14 cellular contexts compared by ENCODE assay signal in the genomic region with DNA sequence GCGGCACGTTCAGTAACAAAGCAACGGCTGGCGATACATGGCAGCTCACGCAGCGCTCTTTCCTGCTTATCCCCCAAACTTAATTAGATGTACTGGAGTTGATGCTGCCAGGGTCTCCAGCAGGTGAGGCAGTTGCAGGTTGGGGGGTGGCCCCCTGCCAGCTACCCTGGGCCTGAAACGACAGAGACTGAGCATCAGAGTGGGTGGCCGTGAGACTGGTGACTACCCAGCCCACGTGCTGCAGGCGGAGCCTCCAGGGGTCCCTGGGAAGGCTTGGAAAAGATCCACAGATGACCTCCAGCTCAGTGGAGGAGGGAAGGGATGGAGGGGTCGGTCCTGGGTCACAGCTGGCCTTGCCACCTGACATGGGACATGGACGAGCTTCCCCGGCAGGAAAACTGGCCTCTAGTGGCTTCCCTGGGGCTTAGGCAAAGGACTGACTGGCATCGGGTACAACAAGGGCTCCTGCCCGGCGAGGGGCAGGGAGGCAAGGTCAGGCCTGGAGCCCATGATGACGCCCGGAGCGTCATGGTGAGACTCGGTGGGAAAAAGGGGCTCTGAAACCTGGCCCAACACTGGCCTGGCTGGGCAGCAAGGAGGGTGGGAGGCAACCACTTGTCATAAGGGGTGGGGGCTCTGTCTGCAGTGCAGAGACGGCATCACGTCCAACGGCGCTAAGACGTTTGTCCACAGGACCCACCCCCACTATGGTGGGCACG. TPM values are rescaled to one million over a fixed set of nuclear protein-coding genes. Genes with fewer than 3 reads are reported as not detected.
DNase-seq lines count a peak whose midpoint lies in the region; ATAC-seq and TF ChIP-seq lines count a peak whose summit lies in the region.
"Had no signal": no experiment of that assay in that cellular context is flagged by ENCODE, and none has a peak within 500 bp of the region (broad histone marks: within the 10 kb centered on the region; RNA-seq: fewer than 3 reads in every experiment).

No MANE protein-coding gene starts in this region.

- H3K9me3 ChIP-seq in RWPE2 (ENCODE audit: severe bottlenecking) (no peaks in the 10 kb centered on the region), endodermal cell (ENCODE audit: control insufficient read depth, low read length) (no peaks in the 10 kb centered on the region), osteoblast (ENCODE audit: low read depth, low read length) (no peaks in the 10 kb centered on the region)
- H3K9me3 ChIP-seq: Peyer's patch had no signal

- H3K4me1 ChIP-seq in RWPE2 (ENCODE audit: insufficient read depth, poor library complexity, severe bottlenecking) (no peaks in the 10 kb centered on the region), endodermal cell (ENCODE audit: control insufficient read depth, insufficient read depth, low read length) (no peaks in the 10 kb centered on the region), osteoblast (ENCODE audit: insufficient read depth, low read length) (peaks cover 9% of the 10 kb centered on the region)
- H3K4me1 ChIP-seq: Peyer's patch had no signal

- H3K36me3 ChIP-seq in RWPE2 (ENCODE audit: low read depth) (no peaks in the 10 kb centered on the region), endodermal cell (ENCODE audit: control insufficient read depth, insufficient read depth, low read length) (peaks cover 5% of the 10 kb centered on the region), osteoblast (ENCODE audit: insufficient read depth, low read length) (no peaks in the 10 kb centered on the region)
- H3K36me3 ChIP-seq: Peyer's patch had no signal

- no peaks in the 10 kb centered on the region for H4K20me1 ChIP-seq in osteoblast (ENCODE audit: insufficient read depth, low read length)

- H3K36me3 Mint-ChIP-seq in activated naive CD4-positive, alpha-beta T cell treated with anti-CD3 and anti-CD28 coated beads, Interleukin-2, amount 50 U/mL, for 72 hours: peaks cover 10 to 14% of the 10 kb centered on the region in 2 donors
- H3K36me3 Mint-ChIP-seq in activated naive CD4-positive, alpha-beta T cell treated with anti-CD3 and anti-CD28 coated beads, Interleukin-2, amount 10 ng/mL, durations not matched to agents 7 days and 5 days: peaks cover 52% of the 10 kb centered on the region
- H3K36me3 Mint-ChIP-seq in endodermal cell (ENCODE audit: low read depth): peaks cover 12% of the 10 kb centered on the region

- no peak overlapping the region for H3K4me2 ChIP-seq in osteoblast (ENCODE audit: insufficient read depth, low read length)

- no peak for ATAC-seq in activated naive CD4-positive, alpha-beta T cell treated with anti-CD3 and anti-CD28 coated beads, Interleukin-2, amount 50 U/mL, for 72 hours
- ATAC-seq in RWPE2 (ENCODE audit: low read depth) (no peak), HG03457 (IDR thresholded peaks at IDR 0.05; ENCODE audit: unreplicated experiment) (no peak)

- no peak overlapping the region for H2AFZ ChIP-seq in osteoblast (ENCODE audit: low read length)

- peaks cover 40% of the 10 kb centered on the region for H3K4me1 Mint-ChIP-seq in activated naive CD4-positive, alpha-beta T cell treated with anti-CD3 and anti-CD28 coated beads, Interleukin-2, amount 10 ng/mL, durations not matched to agents 7 days and 5 days
- H3K4me1 Mint-ChIP-seq in endodermal cell: no peaks in the 10 kb centered on the region

- peak overlapping the region; percentile 77 to 81 for H3K27ac Mint-ChIP-seq in activated naive CD4-positive, alpha-beta T cell treated with anti-CD3 and anti-CD28 coated beads, Interleukin-2, amount 50 U/mL, for 72 hours
- H3K27ac Mint-ChIP-seq in activated naive CD4-positive, alpha-beta T cell treated with anti-CD3 and anti-CD28 coated beads, Interleukin-2, amount 10 ng/mL, durations not matched to agents 7 days and 5 days: no peak overlapping the region
- peak overlapping the region; percentile 72 for H3K27ac Mint-ChIP-seq in endodermal cell

- H3K27ac ChIP-seq in RWPE2 (ENCODE audit: poor library complexity, severe bottlenecking) (no peak overlapping the region), endodermal cell (ENCODE audit: low read depth, low read length) (no peak overlapping the region), osteoblast (ENCODE audit: low read depth, low read length) (no peak overlapping the region)
- H3K27ac ChIP-seq: Peyer's patch had no signal

- no peaks in the 10 kb centered on the region for H3K9me3 Mint-ChIP-seq in activated naive CD4-positive, alpha-beta T cell treated with anti-CD3 and anti-CD28 coated beads, Interleukin-2, amount 50 U/mL, for 72 hours
- H3K9me3 Mint-ChIP-seq in activated naive CD4-positive, alpha-beta T cell treated with anti-CD3 and anti-CD28 coated beads, Interleukin-2, amount 10 ng/mL, durations not matched to agents 7 days and 5 days: no peaks in the 10 kb centered on the region
- H3K9me3 Mint-ChIP-seq in endodermal cell: no peaks in the 10 kb centered on the region

- H3K27me3 Mint-ChIP-seq in activated naive CD4-positive, alpha-beta T cell treated with anti-CD3 and anti-CD28 coated beads, Interleukin-2, amount 10 ng/mL, durations not matched to agents 7 days and 5 days: no peaks in the 10 kb centered on the region
- no peaks in the 10 kb centered on the region for H3K27me3 Mint-ChIP-seq in endodermal cell (ENCODE audit: insufficient read depth)

- CTCF ChIA-PET in activated naive CD4-positive, alpha-beta T cell treated with anti-CD3 and anti-CD28 coated beads, Interleukin-2, amount 10 ng/mL, durations not matched to agents 7 days and 5 days (lab: Charles Lee): interaction anchor here (0.9 to 1.5 kb wide), 2 partner anchors 10 to 82 kb away, joined by 3 to 4 read pairs; no protein-coding TSS in a partner anchor

- H3K27me3 ChIP-seq in RWPE2 (ENCODE audit: insufficient read depth, poor library complexity, severe bottlenecking) (no peaks in the 10 kb centered on the region), endodermal cell (ENCODE audit: control insufficient read depth, insufficient read depth, low read length, poor library complexity, severe bottlenecking) (no peaks in the 10 kb centered on the region), osteoblast (ENCODE audit: insufficient read depth, low read length) (no peaks in the 10 kb centered on the region)
- H3K27me3 ChIP-seq: Peyer's patch had no signal

- no peak for DNase-seq in activated naive CD4-positive, alpha-beta T cell treated with anti-CD3 and anti-CD28 coated beads, Interleukin-2, amount 50 U/mL, for 72 hours (ENCODE audit: low spot score in 2 of 2)
- DNase-seq in activated naive CD4-positive, alpha-beta T cell treated with anti-CD3 and anti-CD28 coated beads, Interleukin-2, amount 10 ng/mL, durations not matched to agents 7 days and 5 days: no peak
- DNase-seq in RWPE2 (ENCODE audit: low spot score) (peak; percentile 54), endodermal cell (no peak), osteoblast (ENCODE audit: insufficient read length, low spot score, missing footprints) (peak; percentile 32), NCI-H2029 (lab: John Stamatoyannopoulos, UW) (no peak)
- DNase-seq: C1 segment of cervical spinal cord, DMS79, KG1, NCI-H1105 treated with DMSO at 0.1 percent for 48 hours, NCI-H1694, Right ventricle myocardium superior had no signal

- no peaks in the 10 kb centered on the region for H3K79me2 ChIP-seq in osteoblast (ENCODE audit: insufficient read depth, low read length)

- WGBS in endodermal cell (ENCODE audit: insufficient coverage in 1 of 2, insufficient read length in 1 of 2), 2 experiments: 87 to 94% methylated on average over 15 to 26 of the region's 26 CpGs

- no peak overlapping the region for H3K4me3 Mint-ChIP-seq in activated naive CD4-positive, alpha-beta T cell treated with anti-CD3 and anti-CD28 coated beads, Interleukin-2, amount 10 ng/mL, durations not matched to agents 7 days and 5 days
- no peak overlapping the region for H3K4me3 Mint-ChIP-seq in endodermal cell

- no peak overlapping the region for H3K4me3 ChIP-seq in RWPE2 (ENCODE audit: severe bottlenecking)
- H3K4me3 ChIP-seq in endodermal cell (ENCODE audit: low read length): no peak overlapping the region
- H3K4me3 ChIP-seq in osteoblast (ENCODE audit: insufficient read depth, low read length): no peak overlapping the region
- H3K4me3 ChIP-seq: Peyer's patch had no signal

- H3K9ac ChIP-seq in endodermal cell (ENCODE audit: extremely low read depth, low read length, poor library complexity, severe bottlenecking): no peak overlapping the region

- TF ChIP-seq CTCF in RWPE2 (IDR thresholded peaks at IDR 0.05; ENCODE audit: poor library complexity, severe bottlenecking) (no peak), endodermal cell (conservative IDR thresholded peaks at IDR 0.05) (no peak), osteoblast (IDR thresholded peaks at IDR 0.05; ENCODE audit: extremely low read depth, low read depth, low read length) (no peak)

RNA-seq across cellular contexts. Expression of a gene that starts 24.0 kb away (rescaled TPM):
- total RNA-seq in activated naive CD4-positive, alpha-beta T cell treated with anti-CD3 and anti-CD28 coated beads, Interleukin-2, amount 50 U/mL, for 72 hours: under 1 TPM; 0.25 to 0.31 TPM
- total RNA-seq in endodermal cell (1 to 10 TPM; 3.6 to 9.9 TPM), osteoblast (0.72 and 0.88 TPM in 2 replicates)
- 6.4 TPM for polyA plus RNA-seq in endodermal cell (2013, experiment 1 of 2)
- 6.4 TPM for polyA plus RNA-seq in endodermal cell (2013, experiment 2 of 2)
- total RNA-seq: Peyer's patch had no signal

RNA-seq across cellular contexts. Expression of a gene that starts 33.4 kb away (rescaled TPM):
- 10 to 100 TPM in 1 of 2 donors, 1 to 10 TPM in 1; 5.7 to 11.3 TPM for total RNA-seq in activated naive CD4-positive, alpha-beta T cell treated with anti-CD3 and anti-CD28 coated beads, Interleukin-2, amount 50 U/mL, for 72 hours
- total RNA-seq in endodermal cell (10 to 100 TPM in 1 of 2 donors, 1 to 10 TPM in 1; 7.3 to 12.6 TPM), osteoblast (under 0.01 and 0.29 TPM in 2 replicates)
- polyA plus RNA-seq in endodermal cell (2013, experiment 1 of 2): 9.3 TPM
- polyA plus RNA-seq in endodermal cell (2013, experiment 2 of 2): 7.2 TPM

RNA-seq across cellular contexts. Expression of a gene that starts 46.1 kb away (rescaled TPM):
- total RNA-seq in activated naive CD4-positive, alpha-beta T cell treated with anti-CD3 and anti-CD28 coated beads, Interleukin-2, amount 50 U/mL, for 72 hours: 100 to 1,000 TPM; 358 to 407 TPM
- total RNA-seq in endodermal cell: 100 to 1,000 TPM; 408 to 446 TPM
- polyA plus RNA-seq in endodermal cell (2013, experiment 1 of 2): 206 TPM
- 187 TPM for polyA plus RNA-seq in endodermal cell (2013, experiment 2 of 2)
- total RNA-seq in osteoblast: 160 and 202 TPM in 2 replicates

RNA-seq across cellular contexts. Expression of a gene that starts 46.8 kb away (rescaled TPM):
- 1 to 10 TPM; 3.8 to 5.5 TPM for total RNA-seq in activated naive CD4-positive, alpha-beta T cell treated with anti-CD3 and anti-CD28 coated beads, Interleukin-2, amount 50 U/mL, for 72 hours
- total RNA-seq in endodermal cell (1 to 10 TPM; 2.9 to 5.0 TPM), osteoblast (2.7 and 4.3 TPM in 2 replicates)
- polyA plus RNA-seq in endodermal cell (2013, experiment 1 of 2): 3.5 TPM
- 2.5 TPM for polyA plus RNA-seq in endodermal cell (2013, experiment 2 of 2)

RNA-seq across cellular contexts. Expression of a gene that starts 56.4 kb away (rescaled TPM):
- total RNA-seq in activated naive CD4-positive, alpha-beta T cell treated with anti-CD3 and anti-CD28 coated beads, Interleukin-2, amount 50 U/mL, for 72 hours: 10 to 100 TPM; 27.6 to 37.3 TPM
- total RNA-seq in endodermal cell (1 to 10 TPM; 4.1 to 8.6 TPM), osteoblast (0.36 and 0.88 TPM in 2 replicates)
- polyA plus RNA-seq in endodermal cell (2013, experiment 1 of 2): 11.8 TPM
- polyA plus RNA-seq in endodermal cell (2013, experiment 2 of 2): 12.8 TPM
- total RNA-seq: Right ventricle myocardium superior had no signal

Comparison
In these comparisons a context has a peak if more than half of its experiments do, and no peak if none do; other contexts are left out.
1. DNase-seq: peak in RWPE2 (single experiment) and osteoblast (single experiment); none in activated naive CD4-positive, alpha-beta T cell treated with anti-CD3 and anti-CD28 coated beads, Interleukin-2, amount 50 U/mL, for 72 hours (0 of 2), activated naive CD4-positive, alpha-beta T cell treated with anti-CD3 and anti-CD28 coated beads, Interleukin-2, amount 10 ng/mL, durations not matched to agents 7 days and 5 days (single experiment), endodermal cell (single experiment) and NCI-H2029 (single experiment).